In the genomic region with DNA sequence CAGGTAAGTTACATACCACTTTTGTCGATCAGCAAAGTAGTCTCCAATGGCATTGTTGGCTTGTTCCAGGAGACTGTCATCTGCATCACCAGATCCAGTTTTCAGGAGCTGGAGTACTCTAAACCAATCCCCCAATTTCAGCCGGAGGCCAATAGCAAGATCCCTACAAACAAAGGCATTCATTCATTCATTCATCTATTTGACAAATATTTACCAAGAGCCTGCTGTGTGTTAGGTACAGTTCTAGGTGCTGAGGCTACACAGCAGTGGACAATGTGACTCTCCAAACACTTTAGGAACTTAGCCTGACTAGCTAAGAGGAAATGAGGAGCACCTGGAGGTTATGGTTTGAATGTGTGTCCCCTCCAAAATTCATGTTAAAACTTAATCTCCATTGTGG, we compare ENCODE assay signal across 22 cellular contexts. TPM values are rescaled to one million over a fixed set of nuclear protein-coding genes. Genes with fewer than 3 reads are reported as not detected.
DNase-seq lines count a peak whose midpoint lies in the region; ATAC-seq, FAIRE-seq and TF ChIP-seq lines count a peak whose summit lies in the region.
"Had no signal": no experiment of that assay in that cellular context is flagged by ENCODE, and none has a peak within 500 bp of the region (broad histone marks: within the 10 kb centered on the region; RNA-seq: fewer than 3 reads in every experiment).

No MANE protein-coding gene starts in this region.

- no peak overlapping the region for H3K23ac ChIP-seq in mesenchymal stem cell (ENCODE audit: low read length in 2 of 2)

- TF ChIP-seq RAD21 in A549 (conservative IDR thresholded peaks at IDR 0.05 in 1 of 2, IDR thresholded peaks at IDR 0.05 in 1 of 2), result no peak

- no peak for TF ChIP-seq POLR2A in A549 (IDR thresholded peaks at IDR 0.05; ENCODE audit: low read length)

- H3K79me2 ChIP-seq in astrocyte (ENCODE audit: insufficient read depth, low read length), result no peaks in the 10 kb centered on the region

- H3K36me3 ChIP-seq in astrocyte (ENCODE audit: insufficient read depth, low read length) (peaks cover 13% of the 10 kb centered on the region), mesenchymal stem cell (ENCODE audit: control insufficient read depth in 1 of 2, insufficient read depth in 2 of 2, low read depth in 1 of 2, low read length in 2 of 2) (peaks cover 3 to 62% of the 10 kb centered on the region in 2 experiments)
- H3K36me3 ChIP-seq: BLaER1 had no signal

- ATAC-seq in A549 (no peak), GM19328 (IDR thresholded peaks at IDR 0.05; ENCODE audit: unreplicated experiment) (no peak), GM19397 (IDR thresholded peaks at IDR 0.05; ENCODE audit: unreplicated experiment) (no peak)
- ATAC-seq: CD8-positive, alpha-beta T cell had no signal

- H2AFZ ChIP-seq in astrocyte (ENCODE audit: low read depth, low read length) (no peak overlapping the region), mesenchymal stem cell (ENCODE audit: low read depth, low read length) (no peak overlapping the region)
- H2AFZ ChIP-seq: GM23248 had no signal

- peaks cover 12% of the 10 kb centered on the region for H3K4me1 Mint-ChIP-seq in astrocyte (ENCODE audit: low read depth, unreplicated experiment)
- H3K4me1 Mint-ChIP-seq: B cell; CD4-positive, CD25-positive, alpha-beta regulatory T cell had no signal

- no peak overlapping the region for H3K4me3 Mint-ChIP-seq in astrocyte (ENCODE audit: unreplicated experiment)
- H3K4me3 Mint-ChIP-seq: B cell; CD4-positive, CD25-positive, alpha-beta regulatory T cell; CD8-positive, alpha-beta T cell had no signal

- CTCF ChIA-PET in A549 (lab: Yijun Ruan, JAX), result interaction anchor here (0.7 to 1.3 kb wide), 2 partner anchors 11 to 286 kb away, joined by 3 read pairs; no protein-coding TSS in a partner anchor

- H3K4me3 ChIP-seq in A549 (no peak overlapping the region), astrocyte (ENCODE audit: insufficient read depth, low read depth, low read length) (no peak overlapping the region), mesenchymal stem cell (ENCODE audit: insufficient read depth in 1 of 2, low read depth in 1 of 2, low read length in 2 of 2) (no peak overlapping the region)
- H3K4me3 ChIP-seq: BLaER1, GM23248 had no signal

- no peak overlapping the region for H4K8ac ChIP-seq in mesenchymal stem cell (ENCODE audit: low read length)

- WGBS in A549 (ENCODE audit: missing lambda C conversion rate), result 90% methylated on average over 2 of the region's 2 CpGs
- WGBS in mesenchymal stem cell, result 94% methylated on average over 1 of the region's 2 CpGs

- H3K9me3 ChIP-seq in A549 (no peaks in the 10 kb centered on the region), astrocyte (ENCODE audit: insufficient read depth, low read depth, low read length) (no peaks in the 10 kb centered on the region), mesenchymal stem cell (ENCODE audit: control insufficient read depth, low read length) (no peaks in the 10 kb centered on the region)
- H3K9me3 ChIP-seq: BLaER1, Caco-2 had no signal

- H3K18ac ChIP-seq in mesenchymal stem cell (ENCODE audit: low read depth in 1 of 2, low read length in 2 of 2), result no peak overlapping the region

- no peak overlapping the region for H3K4me2 ChIP-seq in A549
- no peak overlapping the region for H3K4me2 ChIP-seq in astrocyte (ENCODE audit: low read length)
- H3K4me2 ChIP-seq in mesenchymal stem cell (ENCODE audit: low read length, poor library complexity, severe bottlenecking), result no peak overlapping the region
- H3K4me2 ChIP-seq: BLaER1 had no signal

- peak; percentile 51 for FAIRE-seq in A549 (lab: Jason Lieb, UNC)
- peak; percentile 33 for FAIRE-seq in HTR-8/SVneo (lab: Jason Lieb, UNC)
- FAIRE-seq in astrocyte (lab: Jason Lieb, UNC), result peak; percentile 17
- FAIRE-seq: GM12892, GM19239, H1 had no signal

- H2AK5ac ChIP-seq in mesenchymal stem cell (ENCODE audit: low read length, severe bottlenecking), result peak overlapping the region; percentile 57

- no peak overlapping the region for H3K9ac ChIP-seq in astrocyte (ENCODE audit: low read length)
- H3K9ac ChIP-seq in mesenchymal stem cell (ENCODE audit: low read length), result no peak overlapping the region
- H3K9ac ChIP-seq: BLaER1, GM23248 had no signal

- DNase-seq in A549 (ENCODE audit: low read depth in 1 of 2, low spot score in 1 of 2) (no peak), HTR-8/SVneo (ENCODE audit: insufficient read length, low spot score) (no peak), astrocyte (ENCODE audit: low read depth) (no peak), mesenchymal stem cell (no peak), cerebellar cortex (ENCODE audit: low spot score) (no peak)
- no peak for DNase-seq in effector CD4-positive, alpha-beta T cell
- DNase-seq: Caco-2; CD4-positive, CD25-positive, alpha-beta regulatory T cell; CD8-positive, alpha-beta T cell; DMS153; DND-41; GM23248; H7; HCEC 1CT had no signal

- H2BK15ac ChIP-seq in mesenchymal stem cell (ENCODE audit: low read depth, poor library complexity, severe bottlenecking), result no peak overlapping the region

- peaks cover 7% of the 10 kb centered on the region for H3K36me3 Mint-ChIP-seq in astrocyte (ENCODE audit: low read depth, unreplicated experiment)

- H2BK120ac ChIP-seq in mesenchymal stem cell (ENCODE audit: low read depth, low read length), result no peak overlapping the region

- POLR2A ChIA-PET in A549 (lab: Yijun Ruan, JAX), result no interaction called here

- no peak overlapping the region for H2BK12ac ChIP-seq in mesenchymal stem cell (ENCODE audit: low read length in 2 of 2)

- H3K4me1 ChIP-seq in A549 (peaks cover 32% of the 10 kb centered on the region), astrocyte (ENCODE audit: insufficient read depth, low read length) (peaks cover 10% of the 10 kb centered on the region), mesenchymal stem cell (ENCODE audit: control insufficient read depth, insufficient read depth, low read depth, low read length) (no peaks in the 10 kb centered on the region)
- H3K4me1 ChIP-seq: BLaER1 had no signal

- H3K27me3 ChIP-seq in astrocyte (ENCODE audit: insufficient read depth, low read length), result no peaks in the 10 kb centered on the region
- no peaks in the 10 kb centered on the region for H3K27me3 ChIP-seq in mesenchymal stem cell (ENCODE audit: control insufficient read depth in 1 of 2, insufficient read depth in 1 of 2, low read length in 2 of 2)
- H3K27me3 ChIP-seq: BLaER1 had no signal

- H3K14ac ChIP-seq in mesenchymal stem cell (ENCODE audit: low read length in 2 of 2), result no peak overlapping the region

- H3K4ac ChIP-seq in mesenchymal stem cell (ENCODE audit: low read depth in 1 of 2, low read length in 2 of 2), result no peak overlapping the region

- H3K27ac Mint-ChIP-seq in astrocyte (ENCODE audit: unreplicated experiment), result no peak overlapping the region
- H3K27ac Mint-ChIP-seq: B cell; CD4-positive, CD25-positive, alpha-beta regulatory T cell; CD8-positive, alpha-beta T cell had no signal

- no peak overlapping the region for H4K91ac ChIP-seq in mesenchymal stem cell (ENCODE audit: low read length)

- no peak for TF ChIP-seq EP300 in A549 (IDR thresholded peaks at IDR 0.05)

- H3K79me1 ChIP-seq in mesenchymal stem cell (replicated peaks; ENCODE audit: low read length, poor library complexity, severe bottlenecking), result peaks cover 2% of the 10 kb centered on the region

- TF ChIP-seq CTCF in A549 (IDR thresholded peaks at IDR 0.05) (no peak), astrocyte (IDR thresholded peaks at IDR 0.05; ENCODE audit: insufficient read depth, low read depth, low read length) (no peak)

- H3K9me3 Mint-ChIP-seq in astrocyte (ENCODE audit: unreplicated experiment), result no peaks in the 10 kb centered on the region
- H3K9me3 Mint-ChIP-seq: CD4-positive, CD25-positive, alpha-beta regulatory T cell had no signal

- H3K27ac ChIP-seq in A549, result no peak overlapping the region; a peak in 1 of 6 replicates
- H3K27ac ChIP-seq in astrocyte (ENCODE audit: low read depth, low read length), result no peak overlapping the region
- no peak overlapping the region for H3K27ac ChIP-seq in mesenchymal stem cell (ENCODE audit: low read length, poor library complexity, severe bottlenecking)
- H3K27ac ChIP-seq: BLaER1, C4-2B, GM23248 had no signal

- no peak overlapping the region for H2BK5ac ChIP-seq in mesenchymal stem cell (ENCODE audit: low read depth, low read length, poor library complexity, severe bottlenecking)

- no peaks in the 10 kb centered on the region for H4K20me1 ChIP-seq in astrocyte (ENCODE audit: insufficient read depth, low read length)
- H4K20me1 ChIP-seq: BLaER1 had no signal

- no peaks in the 10 kb centered on the region for H3K27me3 Mint-ChIP-seq in astrocyte (ENCODE audit: low read depth, unreplicated experiment)
- H3K27me3 Mint-ChIP-seq: B cell; CD4-positive, CD25-positive, alpha-beta regulatory T cell had no signal

TF ChIP-seq in A549, 52 proteins besides CTCF, POLR2A, EP300 and RAD21:
- TF ChIP-seq ZFP36 (IDR thresholded peaks at IDR 0.05; ENCODE audit: borderline replicate concordance, partially characterized antibody), result no peak
- TF ChIP-seq TFCP2L1 (CRISPR knock-in tag; IDR thresholded peaks at IDR 0.05), result no peak
- TF ChIP-seq CBX8 (IDR thresholded peaks at IDR 0.05), result no peak

RNA-seq across cellular contexts. Expression of gene TTC32, which starts 34.4 kb away (rescaled TPM):
- 23.4 and 37.1 TPM in 2 replicates for polyA plus RNA-seq in A549 (2011; rRNA removed)
- polyA plus RNA-seq in A549 (2012; cell fraction: cytosol; rRNA removed), result 15.4 and 16.8 TPM in 2 replicates
- polyA plus RNA-seq in A549 (2012; cell fraction: nucleus; rRNA removed), result 12.8 and 13.5 TPM in 2 replicates
- 19.6 to 22.4 TPM (median 21.4 TPM) in 3 replicates for polyA plus RNA-seq in A549 (2017; fragmentation: RNase III; extraction: RNeasy Plus Mini Kit Qiagen cat#74134 plus additional on column Dnase treatment)
- polyA minus RNA-seq in A549 (2011; rRNA and poly(A)+ RNA removed), result 9.1 and 10.7 TPM in 2 replicates
- 3.9 and 4.2 TPM in 2 replicates for total RNA-seq in astrocyte
- polyA plus RNA-seq in mesenchymal stem cell (2013, experiment 1 of 2), result 5.0 TPM
- 6.9 TPM for polyA plus RNA-seq in mesenchymal stem cell (2013, experiment 2 of 2)

RNA-seq across cellular contexts. Expression of gene WDR35, which starts 53.7 kb away (rescaled TPM):
- polyA plus RNA-seq in A549 (2011; rRNA removed) (24.6 and 28.5 TPM in 2 replicates), A549 (2017; fragmentation: RNase III; extraction: RNeasy Plus Mini Kit Qiagen cat#74134 plus additional on column Dnase treatment) (12.1 to 14.0 TPM (median 13.6 TPM) in 3 replicates)
- 5.7 TPM in 2 replicates for polyA plus RNA-seq in A549 (2012; cell fraction: cytosol; rRNA removed)
- polyA plus RNA-seq in A549 (2012; cell fraction: nucleus; rRNA removed), result 7.9 and 13.0 TPM in 2 replicates
- 15.8 and 20.1 TPM in 2 replicates for polyA minus RNA-seq in A549 (2011; rRNA and poly(A)+ RNA removed)
- total RNA-seq in astrocyte, result 9.1 and 9.6 TPM in 2 replicates
- 3.7 TPM for polyA plus RNA-seq in mesenchymal stem cell (2013, experiment 1 of 2)
- polyA plus RNA-seq in mesenchymal stem cell (2013, experiment 2 of 2), result 3.7 TPM
